ENCODE assay signal across 8 cellular contexts in the genomic region with DNA sequence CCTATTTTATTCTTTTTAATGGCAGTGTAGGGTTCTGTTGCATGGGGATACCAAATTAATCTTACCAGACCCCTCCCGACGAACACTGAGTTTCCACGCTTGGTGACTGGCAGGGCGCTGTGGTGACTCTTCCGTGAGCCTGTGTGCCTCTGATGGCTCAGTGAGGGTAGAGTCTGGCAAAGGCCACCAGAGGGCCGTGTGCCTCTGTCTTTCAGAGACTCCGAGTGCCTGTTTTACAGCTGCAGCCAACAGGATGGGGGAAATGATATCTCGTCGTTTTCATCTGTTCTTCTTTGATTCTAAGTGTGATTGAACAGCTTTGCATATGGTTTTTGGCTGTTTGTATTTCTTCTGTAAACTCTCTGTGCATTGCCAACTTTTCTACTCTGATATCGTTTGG.
A peak's percentile ranks its signal among the peaks of the same experiment; 100 is the strongest.
DNase-seq lines count a peak whose midpoint lies in the region; ATAC-seq and TF ChIP-seq lines count a peak whose summit lies in the region.

No MANE protein-coding gene starts in this region.

- H4K20me1 ChIP-seq in HCT116 (ENCODE audit: insufficient read depth): no peaks in the 10 kb centered on the region

- H3K4me2 ChIP-seq in HCT116 (ENCODE audit: low read length): no peak overlapping the region

- peak; percentile 91 for ATAC-seq in HCT116

- peak; percentile 29 to 56 (median 56); a peak in 5 of 6 replicates for TF ChIP-seq CTCF in HCT116 (IDR thresholded peaks at IDR 0.05 in 2 of 3, conservative IDR thresholded peaks at IDR 0.05 in 1 of 3; ENCODE audit: borderline replicate concordance in 1 of 3, insufficient read depth in 1 of 3, low read depth in 2 of 3, low read length in 2 of 3)

- H3K9me2 ChIP-seq in HCT116 (ENCODE audit: insufficient read depth): no peaks in the 10 kb centered on the region

- H3K27me3 ChIP-seq in HCT116 (ENCODE audit: insufficient read depth, low read length): no peaks in the 10 kb centered on the region

- RAD21 ChIA-PET in HCT116 (lab: Charles Lee; ENCODE audit: low non-redundant PET in 1 of 2, low total read pairs in 2 of 2, uncharacterized antibody in 2 of 2, unreplicated experiment in 2 of 2): interaction anchor here in 1 of 2 experiments (0.6 kb wide), 1 partner anchor 143 kb away, joined by 3 read pairs; no protein-coding TSS in a partner anchor

- CTCF ChIA-PET in HCT116 (lab: Charles Lee): no interaction called here

- in situ Hi-C loops in T47D (cut with HindIII; ENCODE audit: low pct_unique_long_range_greater_than_20kb, low sequenced_read_pairs): no loop called here

- no peak overlapping the region for H3K27ac ChIP-seq in HCT116 (ENCODE audit: low read depth, low read length)

- TF ChIP-seq POLR2A in HCT116 (IDR thresholded peaks at IDR 0.05; ENCODE audit: borderline replicate concordance, extremely low read depth, insufficient read depth, insufficient read length): no peak

- no peaks in the 10 kb centered on the region for H3K9me3 ChIP-seq in HCT116 (ENCODE audit: control insufficient read depth in 1 of 2, insufficient read depth in 1 of 2, low read depth in 1 of 2, low read length in 2 of 2)

- no TSS peak for BruUV-seq in HCT116 (replicated peaks; lab: Mats Ljungman, UMichigan)

- DNase-seq in DMS 273 (lab: John Stamatoyannopoulos, UW; ENCODE audit: unreplicated experiment): peak; percentile 48
- DNase-seq in DMS 273 treated with DMSO at 0.1 percent for 48 hours (lab: John Stamatoyannopoulos, UW): no peak
- DNase-seq in HCT116 (ENCODE audit: low read depth, low spot score): peak; percentile 2
- peak; percentile 4 for DNase-seq in M059J (ENCODE audit: low read depth)
- DNase-seq in T-helper 22 cell (ENCODE audit: low read depth): peak; percentile 5
- peak; percentile 37 to 51 for DNase-seq in T47D (ENCODE audit: low read depth in 1 of 2, low spot score in 1 of 2)
- peak; percentile 84 for DNase-seq in left kidney (ENCODE audit: low read depth, low spot score)
- DNase-seq in stimulated activated CD4-positive, alpha-beta T cell treated with anti-CD3 and anti-CD28 coated beads, TNF-alpha, amount 100 ng/mL, for 48 hours (ENCODE audit: low read depth in 3 of 3): peak in 2 of 3 donors; percentile 20 to 22

- no peaks in the 10 kb centered on the region for H3K79me2 ChIP-seq in HCT116 (ENCODE audit: insufficient read depth, low read length)

- intact Hi-C loops in HCT116 (cut with micrococcal nuclease): no loop called here

- H3K4me3 ChIP-seq in HCT116 (replicated peaks in 1 of 2; ENCODE audit: low read depth in 1 of 2, low read length in 2 of 2): no peak overlapping the region

- H3K9ac ChIP-seq in HCT116 (ENCODE audit: low read length): no peak overlapping the region

- TF ChIP-seq RAD21 in HCT116 (IDR thresholded peaks at IDR 0.05; ENCODE audit: low read depth): peak; percentile 43

- H3K4me1 ChIP-seq in HCT116 (ENCODE audit: control insufficient read depth in 1 of 2, insufficient read depth in 2 of 2, low read length in 2 of 2): no peaks in the 10 kb centered on the region

- peaks cover 0 to 5% of the 10 kb centered on the region in 2 experiments; a peak in 2 of 4 replicates for H3K36me3 ChIP-seq in HCT116 (ENCODE audit: control insufficient read depth in 1 of 2, insufficient read depth in 2 of 2, low read length in 2 of 2)

- no peak overlapping the region for H2AFZ ChIP-seq in HCT116 (ENCODE audit: low read depth, low read length, poor library complexity, severe bottlenecking)

- POLR2A ChIA-PET in HCT116 (lab: Charles Lee): no interaction called here

TF ChIP-seq in HCT116, 20 proteins besides CTCF, POLR2A, EP300 and RAD21:
- TF ChIP-seq EGR1 (IDR thresholded peaks at IDR 0.05; ENCODE audit: low read depth): no peak
- no peak for TF ChIP-seq CBX3 (IDR thresholded peaks at IDR 0.05; ENCODE audit: low read depth)
- TF ChIP-seq EZH2phosphoT487 (IDR thresholded peaks at IDR 0.05; ENCODE audit: borderline replicate concordance): no peak
- TF ChIP-seq ZBTB33 (IDR thresholded peaks at IDR 0.05; ENCODE audit: extremely low read depth, insufficient replicate concordance, low read length): no peak
- no peak for TF ChIP-seq MAX (IDR thresholded peaks at IDR 0.05)
- TF ChIP-seq YY1 (IDR thresholded peaks at IDR 0.05; ENCODE audit: extremely low read depth, insufficient replicate concordance, low read depth, low read length): no peak
- TF ChIP-seq SP1 (IDR thresholded peaks at IDR 0.05; ENCODE audit: low read depth): no peak
- TF ChIP-seq ZFX (IDR thresholded peaks at IDR 0.05): no peak
- no peak for TF ChIP-seq ZNF274 (IDR thresholded peaks at IDR 0.05; ENCODE audit: low read depth, low read length)
- TF ChIP-seq ATF3 (IDR thresholded peaks at IDR 0.05): no peak
- TF ChIP-seq EZH2 (IDR thresholded peaks at IDR 0.05): no peak
- TF ChIP-seq CEBPB (IDR thresholded peaks at IDR 0.05; ENCODE audit: low read depth): no peak
